In the genomic region with DNA sequence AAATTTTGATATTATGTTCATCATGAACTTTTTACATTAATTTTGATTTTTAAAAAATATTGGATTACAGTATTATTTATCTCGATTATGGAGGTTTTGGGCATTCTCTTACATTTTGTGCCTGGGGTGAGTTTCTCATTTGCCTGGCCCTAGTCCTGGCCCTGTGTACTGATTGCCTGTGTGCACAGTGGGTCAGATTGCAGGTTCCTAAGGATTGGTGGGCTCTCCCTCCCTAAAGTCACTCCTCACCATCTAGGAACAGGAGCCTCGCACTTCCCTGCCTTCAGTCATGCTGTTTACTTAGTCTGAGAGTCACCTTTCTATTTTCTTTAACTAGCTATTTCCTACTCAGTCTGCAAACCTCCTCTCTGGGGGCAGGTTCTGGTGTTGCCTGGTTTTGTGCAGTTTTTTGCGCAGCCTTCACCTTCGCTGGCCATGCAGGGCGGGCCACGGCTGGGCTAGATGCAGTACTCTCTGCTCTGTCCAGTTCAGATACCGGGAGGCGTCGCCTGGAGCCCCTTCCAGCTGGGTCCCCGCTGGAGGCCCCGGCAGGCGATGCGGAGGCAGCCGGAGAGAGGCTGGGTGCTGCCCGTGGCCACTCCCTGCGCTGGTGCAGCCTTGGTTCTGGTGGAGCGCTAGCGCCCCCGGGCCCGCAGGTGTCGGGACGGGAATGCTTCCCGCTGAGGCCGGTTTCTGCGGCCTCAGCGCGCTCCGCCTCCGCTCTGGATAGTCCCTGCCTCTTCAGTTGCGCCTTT, we compare ENCODE assay signal across 7 cellular contexts. TPM values are rescaled to one million over a fixed set of nuclear protein-coding genes. Genes with fewer than 3 reads are reported as not detected.
DNase-seq lines count a peak whose midpoint lies in the region; TF ChIP-seq lines count a peak whose summit lies in the region.

No MANE protein-coding gene starts in this region.

- H3K4me3 ChIP-seq in duodenal mucosa (ENCODE audit: low read depth in 1 of 2, low read length in 2 of 2): peak overlapping the region; percentile 55 to 58

- DNase-seq in activated CD4-positive, CD25-positive, alpha-beta regulatory T cell treated with anti-CD3 and anti-CD28 coated beads, Interleukin-2, amount 50 U/mL, for 72 hours: peak; percentile 44
- peak; percentile 60 to 81 for DNase-seq in lung microvascular endothelial cell (ENCODE audit: low read depth in 2 of 2)
- peak; percentile 9 for DNase-seq in stimulated activated CD8-positive, alpha-beta memory T cell treated with anti-CD3 and anti-CD28 coated beads, Interleukin-4, amount 100 ng/mL, for 24 hours (ENCODE audit: low read depth)
- no peak for DNase-seq in SKM-1 (lab: John Stamatoyannopoulos, UW; ENCODE audit: unreplicated experiment)

- no peaks in the 10 kb centered on the region for H3K4me1 ChIP-seq in duodenal mucosa (ENCODE audit: control insufficient read depth in 1 of 2, insufficient read depth in 2 of 2, low read length in 2 of 2)

- H3K27me3 ChIP-seq in duodenal mucosa (ENCODE audit: control insufficient read depth in 1 of 2, insufficient read depth in 2 of 2, low read length in 2 of 2): no peaks in the 10 kb centered on the region

- TF ChIP-seq CTCF in GM12872 (IDR thresholded peaks at IDR 0.05; ENCODE audit: insufficient read depth, low read depth, low read length): peak; percentile 47; the same call in 2 of the 3 replicates
- TF ChIP-seq CTCF in LNCAP (IDR thresholded peaks at IDR 0.05): peak; percentile 58

- no peaks in the 10 kb centered on the region for H3K36me3 ChIP-seq in duodenal mucosa (ENCODE audit: control insufficient read depth in 1 of 2, insufficient read depth in 2 of 2, low read length in 2 of 2)

- no peak overlapping the region for H3K9ac ChIP-seq in duodenal mucosa (ENCODE audit: low read depth in 1 of 2, low read length in 2 of 2)

- H3K9me3 ChIP-seq in duodenal mucosa (ENCODE audit: control insufficient read depth in 1 of 2, low read length in 2 of 2): no peaks in the 10 kb centered on the region

- no peak overlapping the region for H3K27ac ChIP-seq in duodenal mucosa (ENCODE audit: low read depth, low read length)

RNA-seq across cellular contexts. Expression of gene MC5R, which starts 23.3 kb away (rescaled TPM):
- not detected in 2 replicates for total RNA-seq in lung microvascular endothelial cell
